8 cellular contexts compared by ENCODE assay signal in genomic region chr3:185282696-185283373, GRCh38. TPM values are rescaled to one million over a fixed set of nuclear protein-coding genes. Genes with fewer than 3 reads are reported as not detected.
DNase-seq lines count a peak whose midpoint lies in the region; TF ChIP-seq lines count a peak whose summit lies in the region.

No MANE protein-coding gene starts in this region.

- H3K36me3 ChIP-seq in neutrophil (no peaks in the 10 kb centered on the region), subcutaneous abdominal adipose tissue (ENCODE audit: control insufficient read depth in 5 of 5, insufficient read depth in 5 of 5, low read length in 5 of 5) (peaks cover 0 to 4% (median 0%) of the 10 kb centered on the region in 5 donors)

- H3K27ac ChIP-seq in neutrophil (peak overlapping the region; percentile 75), subcutaneous abdominal adipose tissue (ENCODE audit: low read depth, low read length) (peak overlapping the region; percentile 7)

- H3K27me3 ChIP-seq in neutrophil (no peaks in the 10 kb centered on the region), subcutaneous abdominal adipose tissue (ENCODE audit: control insufficient read depth in 5 of 5, insufficient read depth in 4 of 5, low read length in 5 of 5) (peaks cover 0 to 7% (median 0%) of the 10 kb centered on the region in 5 donors)

- in situ Hi-C loops in G401 (cut with HindIII; ENCODE audit: low sequenced_read_pairs) = no loop called here
- in situ Hi-C loops in SK-MEL-5 (cut with HindIII; ENCODE audit: low pct_unique_long_range_greater_than_20kb, low sequenced_read_pairs) = no loop called here

- H3K9ac ChIP-seq in subcutaneous abdominal adipose tissue (ENCODE audit: low read length in 5 of 5) = peak overlapping the region in 2 of 5 donors; percentile 13 to 73

- H3K4me1 ChIP-seq in neutrophil (ENCODE audit: control insufficient read depth in 1 of 2, insufficient read depth in 1 of 2, low read depth in 1 of 2, low read length in 1 of 2) (peaks cover 24% of the 10 kb centered on the region in 2 experiments), subcutaneous abdominal adipose tissue (ENCODE audit: control insufficient read depth in 5 of 5, insufficient read depth in 5 of 5, low read length in 5 of 5) (peaks cover 0 to 18% (median 15%) of the 10 kb centered on the region in 5 donors)

- DNase-seq in G401 (ENCODE audit: low spot score) = peak; percentile 97
- peak; percentile 91 for DNase-seq in HCEC 1CT
- peak; percentile 89 for DNase-seq in NAMALWA (ENCODE audit: low spot score)
- peak; percentile 93 for DNase-seq in SK-MEL-5 (ENCODE audit: low read depth, low spot score)
- peak; percentile 94 for DNase-seq in globus pallidus (ENCODE audit: low spot score)

- peak overlapping the region; percentile 98 for H3K4me3 Mint-ChIP-seq in activated naive CD4-positive, alpha-beta T cell treated with anti-CD3 and anti-CD28 coated beads, Interleukin-2, amount 50 U/mL, for 24 hours

- peaks cover 15% of the 10 kb centered on the region for H3K9me3 Mint-ChIP-seq in activated naive CD4-positive, alpha-beta T cell treated with anti-CD3 and anti-CD28 coated beads, Interleukin-2, amount 50 U/mL, for 24 hours

- H3K4me3 ChIP-seq in neutrophil (ENCODE audit: low read depth in 1 of 2, low read length in 1 of 2) (peak overlapping the region; percentile 73 to 96), subcutaneous abdominal adipose tissue (ENCODE audit: low read depth in 1 of 5, low read length in 5 of 5) (peak overlapping the region; percentile 75 to 100 (median 88))

- H3K9me3 ChIP-seq in neutrophil (no peaks in the 10 kb centered on the region), subcutaneous abdominal adipose tissue (ENCODE audit: control insufficient read depth in 5 of 5, low read length in 5 of 5) (peaks cover 0 to 4% (median 0%) of the 10 kb centered on the region in 5 donors)

- TF ChIP-seq CTCF in neutrophil (IDR thresholded peaks at IDR 0.05) = peak; percentile 52

- H3K36me3 Mint-ChIP-seq in activated naive CD4-positive, alpha-beta T cell treated with anti-CD3 and anti-CD28 coated beads, Interleukin-2, amount 50 U/mL, for 24 hours = peaks cover 14% of the 10 kb centered on the region

- peak overlapping the region; percentile 94 for H3K27ac Mint-ChIP-seq in activated naive CD4-positive, alpha-beta T cell treated with anti-CD3 and anti-CD28 coated beads, Interleukin-2, amount 50 U/mL, for 24 hours

- H3K27me3 Mint-ChIP-seq in activated naive CD4-positive, alpha-beta T cell treated with anti-CD3 and anti-CD28 coated beads, Interleukin-2, amount 50 U/mL, for 24 hours = peaks cover 14% of the 10 kb centered on the region

- H3K4me1 Mint-ChIP-seq in activated naive CD4-positive, alpha-beta T cell treated with anti-CD3 and anti-CD28 coated beads, Interleukin-2, amount 50 U/mL, for 24 hours = peaks cover 20% of the 10 kb centered on the region

RNA-seq across cellular contexts. Expression of gene EHHADH, which starts 29.0 kb away (rescaled TPM):
- total RNA-seq in G401 (2014; rRNA removed; shearing (Covaris generic)) = 0.31 TPM in 1 of 2 replicates, not detected in the other
- 9.5 and 12.1 TPM in 2 replicates for total RNA-seq in SK-MEL-5 (2014; rRNA removed; shearing (Covaris generic))
- 7.0 and 7.9 TPM in 2 replicates for polyA plus RNA-seq in SK-MEL-5 (2015; cell fraction: cytosol; rRNA removed)
- 4.5 and 8.8 TPM in 2 replicates for polyA plus RNA-seq in SK-MEL-5 (2015; cell fraction: nucleus; rRNA removed)

Comparison
In these comparisons a context has a peak if more than half of its experiments do, and no peak if none do; other contexts are left out.
1. Peak in every context shown above with its lines: DNase-seq, H3K4me3 ChIP-seq and H3K27ac ChIP-seq.